ENCODE assay signal across 6 cellular contexts in genomic region chr17:42120161-42121065, GRCh38. TPM values are rescaled to one million over a fixed set of nuclear protein-coding genes. Genes with fewer than 3 reads are reported as not detected.
A peak's percentile ranks its signal among the peaks of the same experiment; 100 is the strongest.
DNase-seq lines count a peak whose midpoint lies in the region; ATAC-seq and TF ChIP-seq lines count a peak whose summit lies in the region.

No MANE protein-coding gene starts in this region.

- DNase-seq in DND-41 (peak; percentile 54), NT2/D1 (ENCODE audit: low read depth, low spot score) (no peak), putamen (ENCODE audit: low spot score) (no peak)

- H3K27ac ChIP-seq in DND-41 (ENCODE audit: low read length) = peak overlapping the region; percentile 58
- H3K27ac ChIP-seq in gastroesophageal sphincter = peak overlapping the region in 2 of 4 donors; percentile 62 to 78
- H3K27ac ChIP-seq in stomach smooth muscle (ENCODE audit: low read length) = no peak overlapping the region

- H3K4me1 ChIP-seq in DND-41 (ENCODE audit: insufficient read depth, low read length) (peaks cover 39% of the 10 kb centered on the region), NT2/D1 (ENCODE audit: insufficient read depth, insufficient read length) (peaks cover 30% of the 10 kb centered on the region), gastroesophageal sphincter (peaks cover 0 to 53% (median 11%) of the 10 kb centered on the region in 3 donors), stomach smooth muscle (ENCODE audit: control insufficient read depth, insufficient read depth, low read length) (peaks cover 34% of the 10 kb centered on the region)

- peaks cover 14% of the 10 kb centered on the region for H3K79me2 ChIP-seq in DND-41 (ENCODE audit: insufficient read depth, low read length)

- ATAC-seq in DND-41 (ENCODE audit: insufficient read depth, low read depth) (peak; percentile 56), gastroesophageal sphincter (peak; percentile 16), GM21390 (IDR thresholded peaks at IDR 0.05; ENCODE audit: unreplicated experiment) (no peak)

- H2AFZ ChIP-seq in DND-41 (ENCODE audit: low read depth, low read length) = peak overlapping the region; percentile 88

- 9 to 32% methylated on average over 4 to 6 of the region's 20 CpGs for WGBS in gastroesophageal sphincter (ENCODE audit: low coverage in 1 of 2), 2 donors

- H3K4me2 ChIP-seq in DND-41 (ENCODE audit: insufficient read depth, low read length) = peak overlapping the region; percentile 97

- no peaks in the 10 kb centered on the region for H4K20me1 ChIP-seq in DND-41 (ENCODE audit: insufficient read depth, low read length)

- no peak for TF ChIP-seq EP300 in gastroesophageal sphincter (IDR thresholded peaks at IDR 0.05)

- H3K27me3 ChIP-seq in DND-41 (ENCODE audit: insufficient read depth, low read length, poor library complexity) = no peaks in the 10 kb centered on the region
- no peaks in the 10 kb centered on the region for H3K27me3 ChIP-seq in NT2/D1 (ENCODE audit: insufficient read depth, insufficient read length)
- no peaks in the 10 kb centered on the region for H3K27me3 ChIP-seq in gastroesophageal sphincter
- H3K27me3 ChIP-seq in stomach smooth muscle (ENCODE audit: control insufficient read depth in 1 of 2, insufficient read depth in 2 of 2, low read length in 2 of 2) = no peaks in the 10 kb centered on the region

- TF ChIP-seq POLR2A in gastroesophageal sphincter (IDR thresholded peaks at IDR 0.05) = no peak

- peaks cover 59% of the 10 kb centered on the region for H3K36me3 ChIP-seq in DND-41 (ENCODE audit: insufficient read depth, low read length)
- H3K36me3 ChIP-seq in NT2/D1 (ENCODE audit: insufficient read depth, insufficient read length, low read length) = peaks cover 80% of the 10 kb centered on the region
- H3K36me3 ChIP-seq in gastroesophageal sphincter = peaks cover 0 to 42% of the 10 kb centered on the region in 2 donors
- H3K36me3 ChIP-seq in stomach smooth muscle (ENCODE audit: control insufficient read depth in 2 of 2, insufficient read depth in 2 of 2, low read length in 2 of 2) = peaks cover 5 to 19% of the 10 kb centered on the region in 2 donors

- H3K9ac ChIP-seq in DND-41 (ENCODE audit: low read depth, low read length) = peak overlapping the region; percentile 68
- H3K9ac ChIP-seq in NT2/D1 (ENCODE audit: insufficient read length, low read depth) = peak overlapping the region; percentile 39
- peak overlapping the region; percentile 21 to 48 for H3K9ac ChIP-seq in stomach smooth muscle (ENCODE audit: low read length in 2 of 2)

- no peaks in the 10 kb centered on the region for H3K9me3 ChIP-seq in DND-41 (ENCODE audit: insufficient read depth, low read length, severe bottlenecking)
- no peaks in the 10 kb centered on the region for H3K9me3 ChIP-seq in NT2/D1 (ENCODE audit: insufficient read depth, low read length)
- H3K9me3 ChIP-seq in gastroesophageal sphincter = no peaks in the 10 kb centered on the region
- H3K9me3 ChIP-seq in stomach smooth muscle (ENCODE audit: control insufficient read depth in 2 of 2, low read length in 2 of 2) = no peaks in the 10 kb centered on the region

- TF ChIP-seq CTCF in DND-41 (IDR thresholded peaks at IDR 0.05; ENCODE audit: borderline replicate concordance, extremely low read depth, low read length, poor library complexity, severe bottlenecking) (no peak), gastroesophageal sphincter (IDR thresholded peaks at IDR 0.05) (no peak)

- H3K4me3 ChIP-seq in DND-41 (ENCODE audit: low read depth in 1 of 2, low read length in 2 of 2) (peak overlapping the region; percentile 59 to 74; a peak in 3 of 4 replicates), NT2/D1 (ENCODE audit: insufficient read length, low read depth) (peak overlapping the region; percentile 38), gastroesophageal sphincter (peak overlapping the region; percentile 72 to 93), stomach smooth muscle (ENCODE audit: low read length in 2 of 2) (peak overlapping the region; percentile 35 to 68)

RNA-seq across cellular contexts. Expression of gene KAT2A, which starts 0.8 kb away (rescaled TPM):
- 10 to 100 TPM; 10.3 to 51.2 (median 19.3) TPM for total RNA-seq in gastroesophageal sphincter

RNA-seq across cellular contexts. Expression of gene HSPB9, which starts 2.2 kb away (rescaled TPM):
- not detected for total RNA-seq in gastroesophageal sphincter

RNA-seq across cellular contexts. Expression of gene DHX58, which starts 7.9 kb away (rescaled TPM):
- 10 to 100 TPM; 11.3 to 21.3 (median 13.9) TPM for total RNA-seq in gastroesophageal sphincter

RNA-seq across cellular contexts. Expression of gene ZNF385C, which starts 22.1 kb away (rescaled TPM):
- not detected for total RNA-seq in gastroesophageal sphincter

RNA-seq across cellular contexts. Expression of gene RAB5C, which starts 34.4 kb away (rescaled TPM):
- 100 to 1,000 TPM in 3 of 4 donors, 10 to 100 TPM in 1; 91.7 to 122 (median 108) TPM for total RNA-seq in gastroesophageal sphincter
